ENCODE assay signal across 1 cellular context in the genomic region with DNA sequence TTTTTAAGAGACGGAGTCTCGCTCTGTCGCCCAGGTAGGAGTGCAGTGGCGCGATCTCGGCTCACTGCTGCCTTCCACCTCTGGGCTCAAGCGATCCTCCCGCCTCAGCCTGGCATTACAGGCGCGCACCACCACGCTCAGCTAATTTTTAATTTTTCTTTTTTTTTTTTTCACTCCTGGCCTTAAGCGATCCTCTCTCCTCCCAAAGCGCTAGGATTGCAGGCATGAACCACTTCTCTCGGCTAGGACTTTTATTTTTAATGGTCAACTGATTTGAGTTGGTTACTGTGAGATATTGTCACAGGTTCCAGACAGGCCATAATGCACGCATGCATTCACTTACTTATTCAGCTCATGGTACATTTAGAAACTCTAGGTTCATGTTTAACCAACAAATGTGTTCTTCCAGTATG.
TF ChIP-seq lines count a peak whose summit lies in the region.

No MANE protein-coding gene starts in this region.

TF ChIP-seq in endothelial cell of umbilical vein, 7 proteins besides CTCF, POLR2A, EP300 and RAD21:
- TF ChIP-seq MYC (IDR thresholded peaks at IDR 0.05; ENCODE audit: low read depth, low read length), result no peak
- TF ChIP-seq FOS (IDR thresholded peaks at IDR 0.05; ENCODE audit: borderline replicate concordance, insufficient read depth, low read length), result no peak
